In the genomic region with DNA sequence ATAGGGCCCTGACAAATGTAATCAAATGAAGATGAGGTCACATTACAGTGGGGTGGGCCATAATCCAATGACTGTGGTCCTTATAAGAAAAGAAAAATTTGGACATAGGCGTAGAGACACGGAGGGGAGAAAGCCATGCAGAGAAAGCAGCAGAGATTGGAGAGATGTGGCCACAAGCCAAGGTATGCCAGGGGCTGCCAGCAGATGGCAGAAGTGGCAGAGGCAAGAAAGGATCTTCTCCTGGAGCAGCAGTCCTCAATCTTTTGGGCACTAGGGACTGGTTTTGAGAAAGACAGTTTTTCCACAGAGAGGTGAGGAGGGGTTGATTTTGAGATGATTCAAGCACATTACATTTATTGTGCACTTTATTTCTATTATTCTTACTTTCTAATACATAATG, we compare ENCODE assay signal across 8 cellular contexts.
A peak's percentile ranks its signal among the peaks of the same experiment; 100 is the strongest.
DNase-seq lines count a peak whose midpoint lies in the region; ATAC-seq, FAIRE-seq and TF ChIP-seq lines count a peak whose summit lies in the region.

No MANE protein-coding gene starts in this region.

- H3K9me3 ChIP-seq in MG63 (no peaks in the 10 kb centered on the region), neural progenitor cell (ENCODE audit: low read depth) (no peaks in the 10 kb centered on the region)

- no peaks in the 10 kb centered on the region for H3K4me1 ChIP-seq in neural progenitor cell

- no peak for ATAC-seq in activated CD4-positive, alpha-beta T cell treated with anti-CD3 and anti-CD28 coated beads for 36 hours
- ATAC-seq in HG03108 (IDR thresholded peaks at IDR 0.05; ENCODE audit: unreplicated experiment), result no peak

- TF ChIP-seq CTCF in neural progenitor cell (IDR thresholded peaks at IDR 0.05), result peak; percentile 45

- no peaks in the 10 kb centered on the region for H3K79me2 ChIP-seq in neural progenitor cell (ENCODE audit: low read depth)

- H3K27me3 Mint-ChIP-seq in activated CD4-positive, alpha-beta T cell treated with anti-CD3 and anti-CD28 coated beads for 36 hours, result peaks cover 19% of the 10 kb centered on the region
- peaks cover 10% of the 10 kb centered on the region for H3K27me3 Mint-ChIP-seq in neural progenitor cell (ENCODE audit: insufficient read depth, low read depth)

- intact Hi-C loops in activated CD4-positive, alpha-beta T cell treated with anti-CD3 and anti-CD28 coated beads for 36 hours (cut with DNase I, micrococcal nuclease), result loop anchor here in 1 of 2 experiments (1.0 kb wide), 2 partner anchors 108 to 279 kb away; no protein-coding TSS in a partner anchor

- FAIRE-seq in urothelium cell line (lab: Jason Lieb, UNC), result no peak

- H3K4me3 Mint-ChIP-seq in activated CD4-positive, alpha-beta T cell treated with anti-CD3 and anti-CD28 coated beads for 36 hours, result no peak overlapping the region
- no peak overlapping the region for H3K4me3 Mint-ChIP-seq in neural progenitor cell

- peaks cover 5% of the 10 kb centered on the region; the same call in 1 of the 2 replicates for H3K27me3 ChIP-seq in MG63
- H3K27me3 ChIP-seq in neural progenitor cell, result no peaks in the 10 kb centered on the region

- no peak overlapping the region for H2AFZ ChIP-seq in neural progenitor cell (replicated peaks)

- no peak overlapping the region for H3K27ac Mint-ChIP-seq in activated CD4-positive, alpha-beta T cell treated with anti-CD3 and anti-CD28 coated beads for 36 hours
- H3K27ac Mint-ChIP-seq in neural progenitor cell, result no peak overlapping the region

- peak; percentile 49 for DNase-seq in activated CD4-positive, alpha-beta T cell treated with anti-CD3 and anti-CD28 coated beads for 36 hours
- no peak for DNase-seq in activated CD4-positive, alpha-beta T cell treated with anti-CD3 and anti-CD28 coated beads for 1 hour
- DNase-seq in MG63 (peak; percentile 44), neural progenitor cell (ENCODE audit: low spot score) (peak; percentile 31), urothelium cell line (ENCODE audit: low spot score) (no peak), EL (no peak)
- DNase-seq in activated CD8-positive, alpha-beta memory T cell treated with anti-CD3 and anti-CD28 coated beads, Interleukin-2, amount 50 U/mL, for 4 hours, result peak; percentile 25

- POLR2A ChIA-PET in activated CD4-positive, alpha-beta T cell treated with anti-CD3 and anti-CD28 coated beads for 36 hours (lab: Charles Lee), result no interaction called here

- H3K36me3 Mint-ChIP-seq in activated CD4-positive, alpha-beta T cell treated with anti-CD3 and anti-CD28 coated beads for 36 hours (ENCODE audit: low read depth), result no peaks in the 10 kb centered on the region
- H3K36me3 Mint-ChIP-seq in neural progenitor cell, result no peaks in the 10 kb centered on the region

- no peak overlapping the region for H3K4me2 ChIP-seq in neural progenitor cell

- H3K4me3 ChIP-seq in MG63, result no peak overlapping the region
- H3K4me3 ChIP-seq in neural progenitor cell, result no peak overlapping the region

- no peak overlapping the region for H3K9ac ChIP-seq in neural progenitor cell

- no peak overlapping the region for H3K27ac ChIP-seq in neural progenitor cell

- no peaks in the 10 kb centered on the region for H3K36me3 ChIP-seq in MG63
- no peaks in the 10 kb centered on the region for H3K36me3 ChIP-seq in neural progenitor cell

- CTCF ChIA-PET in activated CD4-positive, alpha-beta T cell treated with anti-CD3 and anti-CD28 coated beads for 36 hours (lab: Charles Lee), result no interaction called here

- no peaks in the 10 kb centered on the region for H3K4me1 Mint-ChIP-seq in activated CD4-positive, alpha-beta T cell treated with anti-CD3 and anti-CD28 coated beads for 36 hours
- H3K4me1 Mint-ChIP-seq in neural progenitor cell, result peaks cover 12% of the 10 kb centered on the region

- H3K9me3 Mint-ChIP-seq in activated CD4-positive, alpha-beta T cell treated with anti-CD3 and anti-CD28 coated beads for 36 hours (ENCODE audit: low read depth), result no peaks in the 10 kb centered on the region
- peaks cover 10% of the 10 kb centered on the region for H3K9me3 Mint-ChIP-seq in neural progenitor cell

- H4K20me1 ChIP-seq in neural progenitor cell (ENCODE audit: low read depth), result no peaks in the 10 kb centered on the region

- no peaks in the 10 kb centered on the region for H3F3A ChIP-seq in neural progenitor cell (ENCODE audit: low read depth)

Comparison
In these comparisons a context has a peak if more than half of its experiments do, and no peak if none do; other contexts are left out.
1. DNase-seq: peak in activated CD4-positive, alpha-beta T cell treated with anti-CD3 and anti-CD28 coated beads for 36 hours (single experiment), MG63 (single experiment), activated CD8-positive, alpha-beta memory T cell treated with anti-CD3 and anti-CD28 coated beads, Interleukin-2, amount 50 U/mL, for 4 hours (single experiment) and neural progenitor cell (single experiment); none in activated CD4-positive, alpha-beta T cell treated with anti-CD3 and anti-CD28 coated beads for 1 hour (single experiment), urothelium cell line (single experiment) and EL (single experiment).